ENCODE assay signal across 9 cellular contexts in the genomic region with DNA sequence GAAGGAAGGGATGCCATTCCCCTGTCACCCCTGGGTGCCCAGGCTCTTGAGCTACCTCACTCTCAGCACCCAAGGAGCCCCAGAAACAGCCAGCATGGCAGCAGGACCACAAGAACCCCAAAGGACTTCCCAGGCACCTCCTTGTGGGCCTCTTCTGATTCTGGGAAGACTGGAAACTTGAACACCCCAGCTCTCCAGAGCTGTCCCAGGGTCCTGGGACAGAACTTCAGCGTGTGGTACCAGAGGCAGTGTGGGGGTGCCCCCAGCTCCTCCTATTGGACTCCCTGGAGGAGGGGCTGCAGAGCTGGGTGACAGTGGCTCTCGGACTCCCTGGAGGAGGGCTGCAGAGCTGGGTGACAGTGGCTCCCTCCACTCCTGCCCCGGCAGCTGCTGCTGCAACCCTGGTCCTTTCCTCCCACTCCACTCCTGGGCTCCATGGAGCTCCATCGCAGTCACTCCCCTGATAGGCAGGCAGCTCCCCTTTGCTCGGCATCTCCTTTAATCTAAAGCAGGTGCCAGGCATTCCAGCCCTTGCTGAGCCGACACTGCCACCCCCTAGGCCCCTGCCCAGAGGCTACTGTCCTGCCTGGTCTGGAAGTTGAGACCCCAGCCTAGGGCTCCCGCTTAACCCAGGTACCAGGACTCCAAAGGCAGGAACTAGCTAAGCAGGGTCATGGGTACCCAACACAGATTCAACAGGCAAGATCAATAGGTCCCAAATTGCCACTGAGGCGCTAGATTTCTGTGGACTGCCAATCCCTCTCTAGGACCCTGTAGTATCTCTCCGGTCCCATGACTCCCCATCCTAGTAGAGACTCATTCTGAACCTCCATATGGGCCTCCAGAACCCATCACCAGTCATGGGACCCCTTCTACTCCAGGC. TPM values are rescaled to one million over a fixed set of nuclear protein-coding genes. Genes with fewer than 3 reads are reported as not detected.
A peak's percentile ranks its signal among the peaks of the same experiment; 100 is the strongest.
DNase-seq lines count a peak whose midpoint lies in the region; ATAC-seq and TF ChIP-seq lines count a peak whose summit lies in the region.
"Had no signal": no experiment of that assay in that cellular context is flagged by ENCODE, and none has a peak within 500 bp of the region (broad histone marks: within the 10 kb centered on the region; RNA-seq: fewer than 3 reads in every experiment).

No MANE protein-coding gene starts in this region.

- intact Hi-C loops in heart right ventricle (cut with DNase I): no loop called here

- peak overlapping the region; percentile 55 to 98 (median 94) for H3K27ac ChIP-seq in heart right ventricle

- H3K4me1 Mint-ChIP-seq in activated T-cell treated with anti-CD3 and anti-CD28 coated beads, Interleukin-2, amount 50 U/mL, for 72 hours (ENCODE audit: low read depth): peaks cover 79% of the 10 kb centered on the region

- WGBS in heart right ventricle, 2 donors: 34 to 46% methylated on average over 9 of the region's 9 CpGs

- H3K9me3 ChIP-seq in ES-I3 (ENCODE audit: control insufficient read depth, insufficient read depth, low read length) (no peaks in the 10 kb centered on the region), heart right ventricle (no peaks in the 10 kb centered on the region)

- peak overlapping the region; percentile 90 for H3K27ac Mint-ChIP-seq in activated T-cell treated with anti-CD3 and anti-CD28 coated beads, Interleukin-2, amount 50 U/mL, for 72 hours

- no peak for ATAC-seq in activated T-cell treated with anti-CD3 and anti-CD28 coated beads, Interleukin-2, amount 50 U/mL, for 72 hours (replicated peaks in 1 of 2)
- ATAC-seq in heart right ventricle: no peak

- DNase-seq in activated T-cell treated with anti-CD3 and anti-CD28 coated beads, Interleukin-2, amount 50 U/mL, for 72 hours: no peak
- DNase-seq in heart right ventricle (no peak), skeletal muscle cell (ENCODE audit: low read depth) (no peak), COR-L47 (lab: John Stamatoyannopoulos, UW) (no peak), islet precursor cell (no peak), NOMO-1 (lab: John Stamatoyannopoulos, UW; ENCODE audit: unreplicated experiment in 2 of 2) (no peak), iPS-NIHi11 (ENCODE audit: low spot score) (no peak)

- H3K4me1 ChIP-seq in ES-I3 (ENCODE audit: insufficient read depth, low read length) (peaks cover 30% of the 10 kb centered on the region), heart right ventricle (peaks cover 44 to 84% (median 74%) of the 10 kb centered on the region in 9 donors)

- H3K36me3 Mint-ChIP-seq in activated T-cell treated with anti-CD3 and anti-CD28 coated beads, Interleukin-2, amount 50 U/mL, for 72 hours (ENCODE audit: insufficient read depth in 2 of 2): peaks cover 2 to 4% of the 10 kb centered on the region in 2 donors

- H3K27me3 ChIP-seq in heart right ventricle: no peaks in the 10 kb centered on the region

- H3K27me3 Mint-ChIP-seq in activated T-cell treated with anti-CD3 and anti-CD28 coated beads, Interleukin-2, amount 50 U/mL, for 72 hours (ENCODE audit: low read depth): no peaks in the 10 kb centered on the region

- no peak for TF ChIP-seq CTCF in heart right ventricle (IDR thresholded peaks at IDR 0.05)

- no peaks in the 10 kb centered on the region for H3K9me3 Mint-ChIP-seq in activated T-cell treated with anti-CD3 and anti-CD28 coated beads, Interleukin-2, amount 50 U/mL, for 72 hours

- no peaks in the 10 kb centered on the region for H3K36me3 ChIP-seq in ES-I3 (ENCODE audit: insufficient read depth, low read length)
- no peaks in the 10 kb centered on the region for H3K36me3 ChIP-seq in heart right ventricle

- H3K4me3 Mint-ChIP-seq in activated T-cell treated with anti-CD3 and anti-CD28 coated beads, Interleukin-2, amount 50 U/mL, for 72 hours: peak overlapping the region; percentile 73 to 84

- H3K4me3 ChIP-seq in heart right ventricle: peak overlapping the region; percentile 64 to 98 (median 94)
- peak overlapping the region; percentile 100 for H3K4me3 ChIP-seq in skeletal muscle cell (ENCODE audit: low read depth, low read length)

- H3K9ac ChIP-seq in ES-I3 (ENCODE audit: low read depth, low read length): peak overlapping the region; percentile 81; the same call in 1 of the 2 replicates

RNA-seq across cellular contexts. Expression of a gene that starts 2.7 kb away (rescaled TPM):
- total RNA-seq in activated T-cell treated with anti-CD3 and anti-CD28 coated beads, Interleukin-2, amount 50 U/mL, for 72 hours: 10 to 100 TPM; 33.5 to 34.5 TPM
- total RNA-seq in heart right ventricle: 10 to 100 TPM; 29.4 to 57.7 (median 40.8) TPM
- polyA plus RNA-seq in heart right ventricle: 10 to 100 TPM; 24.0 to 24.2 TPM

RNA-seq across cellular contexts. Expression of a gene that starts 33.1 kb away (rescaled TPM):
- total RNA-seq in activated T-cell treated with anti-CD3 and anti-CD28 coated beads, Interleukin-2, amount 50 U/mL, for 72 hours: 1 to 10 TPM in 1 of 2 donors, under 1 TPM in 1; 0.53 to 1.2 TPM
- total RNA-seq in heart right ventricle: not detected
- polyA plus RNA-seq in heart right ventricle: under 1 TPM in 1 of 2 donors, not detected in 1; 0.04 TPM
- total RNA-seq: myocyte had no signal

RNA-seq across cellular contexts. Expression of a gene that starts 39.3 kb away (rescaled TPM):
- total RNA-seq in activated T-cell treated with anti-CD3 and anti-CD28 coated beads, Interleukin-2, amount 50 U/mL, for 72 hours: 10 to 100 TPM; 16.9 to 20.3 TPM
- under 1 TPM in 1 of 10 donors, not detected in 9; 0.16 TPM for total RNA-seq in heart right ventricle
- under 1 TPM; 0.22 to 0.58 TPM for polyA plus RNA-seq in heart right ventricle
- total RNA-seq: myocyte had no signal

RNA-seq across cellular contexts. Expression of a gene that starts 48.6 kb away (rescaled TPM):
- total RNA-seq in activated T-cell treated with anti-CD3 and anti-CD28 coated beads, Interleukin-2, amount 50 U/mL, for 72 hours: not detected
- not detected for total RNA-seq in heart right ventricle
- polyA plus RNA-seq in heart right ventricle: not detected
- total RNA-seq: myocyte had no signal

Comparison
In these comparisons a context has a peak if more than half of its experiments do, and no peak if none do; other contexts are left out.
1. RNA of a gene that starts 39.3 kb away (total RNA-seq): 16.9 to 20.3 TPM in activated T-cell treated with anti-CD3 and anti-CD28 coated beads, Interleukin-2, amount 50 U/mL, for 72 hours; 0.16 TPM in heart right ventricle; every median in the first group is over 10 times any median in the second.